ENCODE assay signal across 19 cellular contexts in the genomic region with DNA sequence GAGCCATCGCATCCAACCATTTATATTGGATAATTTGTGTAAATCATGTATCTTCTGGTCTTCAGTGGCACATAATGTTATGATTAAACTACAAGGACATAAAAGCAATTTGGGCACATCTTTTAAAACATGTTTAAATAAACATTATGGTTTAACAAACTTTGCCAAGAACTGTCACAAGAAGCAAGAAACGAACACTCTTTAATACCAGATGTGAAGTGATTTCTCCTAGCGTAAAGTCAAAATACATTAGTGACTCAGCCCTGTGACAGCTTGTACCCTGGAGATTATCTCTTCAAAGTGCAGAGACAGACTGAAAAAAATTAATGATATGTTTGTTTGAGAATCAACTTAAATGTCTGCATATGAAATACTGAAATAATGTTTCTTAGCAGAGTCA. TPM values are rescaled to one million over a fixed set of nuclear protein-coding genes. Genes with fewer than 3 reads are reported as not detected.
DNase-seq lines count a peak whose midpoint lies in the region; ATAC-seq and TF ChIP-seq lines count a peak whose summit lies in the region.
"Had no signal": no experiment of that assay in that cellular context is flagged by ENCODE, and none has a peak within 500 bp of the region (broad histone marks: within the 10 kb centered on the region; RNA-seq: fewer than 3 reads in every experiment).

No MANE protein-coding gene starts in this region.

- H3K36me3 Mint-ChIP-seq in chondrocyte (ENCODE audit: low read depth): no peaks in the 10 kb centered on the region
- no peaks in the 10 kb centered on the region for H3K36me3 Mint-ChIP-seq in natural killer cell
- H3K36me3 Mint-ChIP-seq: CD4-positive, alpha-beta memory T cell had no signal

- H3K14ac ChIP-seq in mesenchymal stem cell (ENCODE audit: low read length in 2 of 2): no peak overlapping the region

- H2BK15ac ChIP-seq in mesenchymal stem cell (ENCODE audit: low read depth, poor library complexity, severe bottlenecking): no peak overlapping the region

- no peaks in the 10 kb centered on the region for H3K27me3 ChIP-seq in mesenchymal stem cell (ENCODE audit: control insufficient read depth in 1 of 2, insufficient read depth in 1 of 2, low read length in 2 of 2)
- H3K27me3 ChIP-seq: Peyer's patch had no signal

- no peak overlapping the region for H3K18ac ChIP-seq in mesenchymal stem cell (ENCODE audit: low read depth in 1 of 2, low read length in 2 of 2)

- no peak overlapping the region for H3K4me3 Mint-ChIP-seq in chondrocyte (ENCODE audit: unreplicated experiment)
- no peak overlapping the region for H3K4me3 Mint-ChIP-seq in natural killer cell
- H3K4me3 Mint-ChIP-seq: CD4-positive, alpha-beta memory T cell; GM23338 had no signal

- no peak overlapping the region for H2BK5ac ChIP-seq in mesenchymal stem cell (ENCODE audit: low read depth, low read length, poor library complexity, severe bottlenecking)

- no peak overlapping the region for H3K27ac ChIP-seq in mesenchymal stem cell (ENCODE audit: low read length, poor library complexity, severe bottlenecking)
- H3K27ac ChIP-seq: A549, HL-60, Peyer's patch had no signal

- TF ChIP-seq CTCF in chondrocyte (IDR thresholded peaks at IDR 0.05): no peak
- no peak for TF ChIP-seq CTCF in natural killer cell (IDR thresholded peaks at IDR 0.05)

- 46% methylated on average over 2 of the region's 3 CpGs for WGBS in mesenchymal stem cell

- peak overlapping the region; percentile 49 for H3K27ac Mint-ChIP-seq in chondrocyte (ENCODE audit: unreplicated experiment)
- H3K27ac Mint-ChIP-seq in natural killer cell: no peak overlapping the region
- H3K27ac Mint-ChIP-seq: CD4-positive, alpha-beta memory T cell; GM23338 had no signal

- no peaks in the 10 kb centered on the region for H3K27me3 Mint-ChIP-seq in chondrocyte (ENCODE audit: low read depth)
- no peaks in the 10 kb centered on the region for H3K27me3 Mint-ChIP-seq in natural killer cell (ENCODE audit: low read depth in 2 of 2)
- H3K27me3 Mint-ChIP-seq: CD4-positive, alpha-beta memory T cell had no signal

- H3K4ac ChIP-seq in mesenchymal stem cell (ENCODE audit: low read depth in 1 of 2, low read length in 2 of 2): no peak overlapping the region

- no peak overlapping the region for H4K8ac ChIP-seq in mesenchymal stem cell (ENCODE audit: low read length)

- H3K9me3 Mint-ChIP-seq in chondrocyte (ENCODE audit: low read depth) (peaks cover 4% of the 10 kb centered on the region), natural killer cell (peaks cover 0 to 1% of the 10 kb centered on the region in 2 donors)
- H3K9me3 Mint-ChIP-seq: CD4-positive, alpha-beta memory T cell; GM23338 had no signal

- no peak overlapping the region for H3K23ac ChIP-seq in mesenchymal stem cell (ENCODE audit: low read length in 2 of 2)

- no peak overlapping the region for H3K4me2 ChIP-seq in mesenchymal stem cell (ENCODE audit: low read length, poor library complexity, severe bottlenecking)
- H3K4me2 ChIP-seq: A549, GM23338 had no signal

- H3K9ac ChIP-seq in mesenchymal stem cell (ENCODE audit: low read length): no peak overlapping the region

- H3K79me1 ChIP-seq in mesenchymal stem cell (replicated peaks; ENCODE audit: low read length, poor library complexity, severe bottlenecking): no peaks in the 10 kb centered on the region

- no peak overlapping the region for H2BK120ac ChIP-seq in mesenchymal stem cell (ENCODE audit: low read depth, low read length)

- no peak overlapping the region for H3K4me3 ChIP-seq in mesenchymal stem cell (ENCODE audit: insufficient read depth in 1 of 2, low read depth in 1 of 2, low read length in 2 of 2)
- H3K4me3 ChIP-seq: A549, GM23338, Peyer's patch had no signal

- no peak overlapping the region for H2AFZ ChIP-seq in mesenchymal stem cell (ENCODE audit: low read depth, low read length)
- H2AFZ ChIP-seq: GM23338 had no signal

- ATAC-seq in natural killer cell: no peak
- ATAC-seq: A549, GM23338 had no signal

- no peak overlapping the region for H4K91ac ChIP-seq in mesenchymal stem cell (ENCODE audit: low read length)

- peaks cover 28% of the 10 kb centered on the region for H3K4me1 Mint-ChIP-seq in chondrocyte (ENCODE audit: low read depth)
- H3K4me1 Mint-ChIP-seq in natural killer cell: no peaks in the 10 kb centered on the region
- H3K4me1 Mint-ChIP-seq: CD4-positive, alpha-beta memory T cell had no signal

- no peak overlapping the region for H2BK12ac ChIP-seq in mesenchymal stem cell (ENCODE audit: low read length in 2 of 2)

- intact Hi-C loops in natural killer cell (cut with micrococcal nuclease): no loop called here
- intact Hi-C loops in cardiac septum (cut with DNase I): no loop called here

- DNase-seq in EH (ENCODE audit: low read depth) (peak; percentile 65), NCI-H82 treated with DMSO at 0.1 percent for 48 hours (lab: John Stamatoyannopoulos, UW; ENCODE audit: unreplicated experiment) (peak; percentile 10), chondrocyte (ENCODE audit: low spot score) (no peak), mesenchymal stem cell (peak; percentile 28), natural killer cell (no peak), cardiac septum (ENCODE audit: low spot score) (no peak)
- no peak for DNase-seq in stimulated activated CD8-positive, alpha-beta memory T cell treated with anti-CD3 and anti-CD28 coated beads, Interleukin-4, amount 100 ng/mL, for 48 hours
- DNase-seq: CD4-positive, alpha-beta memory T cell; DND-41; GF-D8; KG1; MM.1S; NCI-H187 treated with DMSO at 0.1 percent for 48 hours; NCI-H774; Peyer's patch; SHP77 treated with DMSO at 0.1 percent for 48 hours had no signal

- no peak overlapping the region for H2AK5ac ChIP-seq in mesenchymal stem cell (ENCODE audit: low read length, severe bottlenecking)

- H3K36me3 ChIP-seq in mesenchymal stem cell (ENCODE audit: control insufficient read depth in 1 of 2, insufficient read depth in 2 of 2, low read depth in 1 of 2, low read length in 2 of 2): no peaks in the 10 kb centered on the region
- H3K36me3 ChIP-seq: Peyer's patch had no signal

- H3K9me3 ChIP-seq in mesenchymal stem cell (ENCODE audit: control insufficient read depth, low read length): no peaks in the 10 kb centered on the region
- H3K9me3 ChIP-seq: A549, Peyer's patch had no signal

- no peaks in the 10 kb centered on the region for H3K4me1 ChIP-seq in mesenchymal stem cell (ENCODE audit: control insufficient read depth, insufficient read depth, low read depth, low read length)
- H3K4me1 ChIP-seq: A549, Peyer's patch had no signal

RNA-seq across cellular contexts. Expression of a gene that starts 39.9 kb away (rescaled TPM):
- total RNA-seq in chondrocyte (49.3 to 86.6 TPM (median 49.8 TPM) in 3 replicates), natural killer cell (under 1 TPM; 0.11 to 0.38 (median 0.12) TPM), cardiac septum (3.4 TPM)
- polyA plus RNA-seq in mesenchymal stem cell (2013, experiment 1 of 2): 7.9 TPM
- 7.8 TPM for polyA plus RNA-seq in mesenchymal stem cell (2013, experiment 2 of 2)

Comparison
In these comparisons a context has a peak if more than half of its experiments do, and no peak if none do; other contexts are left out.
1. DNase-seq: peak in EH (single experiment), NCI-H82 treated with DMSO at 0.1 percent for 48 hours (single experiment) and mesenchymal stem cell (single experiment); none in chondrocyte (single experiment), natural killer cell (single experiment), stimulated activated CD8-positive, alpha-beta memory T cell treated with anti-CD3 and anti-CD28 coated beads, Interleukin-4, amount 100 ng/mL, for 48 hours (single experiment) and cardiac septum (single experiment).
2. RNA of a gene that starts 39.9 kb away (total RNA-seq): 49.3 to 86.6 TPM in chondrocyte; 3.4 TPM in cardiac septum (single experiment) and 0.11 to 0.38 TPM in natural killer cell; every median in the first group is over 10 times any median in the second.